ENCODE assay signal across 8 cellular contexts in the genomic region with DNA sequence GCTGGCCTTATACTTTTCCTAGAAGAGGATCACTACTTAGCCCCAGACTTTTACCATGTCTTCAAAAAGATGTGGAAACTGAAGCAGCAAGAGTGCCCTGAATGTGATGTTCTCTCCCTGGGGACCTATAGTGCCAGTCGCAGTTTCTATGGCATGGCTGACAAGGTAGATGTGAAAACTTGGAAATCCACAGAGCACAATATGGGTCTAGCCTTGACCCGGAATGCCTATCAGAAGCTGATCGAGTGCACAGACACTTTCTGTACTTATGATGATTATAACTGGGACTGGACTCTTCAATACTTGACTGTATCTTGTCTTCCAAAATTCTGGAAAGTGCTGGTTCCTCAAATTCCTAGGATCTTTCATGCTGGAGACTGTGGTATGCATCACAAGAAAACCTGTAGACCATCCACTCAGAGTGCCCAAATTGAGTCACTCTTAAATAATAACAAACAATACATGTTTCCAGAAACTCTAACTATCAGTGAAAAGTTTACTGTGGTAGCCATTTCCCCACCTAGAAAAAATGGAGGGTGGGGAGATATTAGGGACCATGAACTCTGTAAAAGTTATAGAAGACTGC. TPM values are rescaled to one million over a fixed set of nuclear protein-coding genes. Genes with fewer than 3 reads are reported as not detected.
A peak's percentile ranks its signal among the peaks of the same experiment; 100 is the strongest.
DNase-seq lines count a peak whose midpoint lies in the region; ATAC-seq and TF ChIP-seq lines count a peak whose summit lies in the region.

No MANE protein-coding gene starts in this region.

- no peaks in the 10 kb centered on the region for H3K27me3 Mint-ChIP-seq in activated CD8-positive, alpha-beta T cell treated with anti-CD3 and anti-CD28 coated beads for 36 hours

- no peak for TF ChIP-seq CTCF in SK-N-SH (IDR thresholded peaks at IDR 0.05)
- TF ChIP-seq CTCF in activated CD8-positive, alpha-beta T cell treated with anti-CD3 and anti-CD28 coated beads for 36 hours (IDR thresholded peaks at IDR 0.05): no peak

- no peaks in the 10 kb centered on the region for H3K27me3 ChIP-seq in SK-N-SH (ENCODE audit: insufficient read depth)
- H3K27me3 ChIP-seq in iPS-18a (ENCODE audit: control insufficient read depth, insufficient read depth, low read length): no peaks in the 10 kb centered on the region
- no peaks in the 10 kb centered on the region for H3K27me3 ChIP-seq in stomach smooth muscle (ENCODE audit: control insufficient read depth in 1 of 2, insufficient read depth in 2 of 2, low read length in 2 of 2)

- POLR2A ChIA-PET in SK-N-SH (lab: Yijun Ruan, JAX): interaction anchor here (1.0 to 2.8 kb wide), 4 partner anchors 9 to 36 kb away, joined by 3 to 13 read pairs (median 8); a partner anchor contains a TSS
- POLR2A ChIA-PET in activated CD8-positive, alpha-beta T cell treated with anti-CD3 and anti-CD28 coated beads for 36 hours (lab: Charles Lee): interaction anchor here (1.9 to 5.7 kb wide), 8 partner anchors 8 to 36 kb away, joined by 4 to 60 read pairs (median 24); a partner anchor contains a TSS

- CTCF ChIA-PET in SK-N-SH (lab: Yijun Ruan, JAX): interaction anchor here (0.8 to 6.1 kb wide), 7 partner anchors 10 to 482 kb away, joined by 3 to 39 read pairs (median 4); a partner anchor contains a TSS
- CTCF ChIA-PET in activated CD8-positive, alpha-beta T cell treated with anti-CD3 and anti-CD28 coated beads for 36 hours (lab: Charles Lee): interaction anchor here (1.3 to 3.9 kb wide), 5 partner anchors 11 to 240 kb away, joined by 3 to 30 read pairs (median 15); a partner anchor contains a TSS

- DNase-seq in SK-N-SH: no peak
- no peak for DNase-seq in activated CD8-positive, alpha-beta T cell treated with anti-CD3 and anti-CD28 coated beads for 36 hours
- no peak for DNase-seq in occipital lobe (lab: John Stamatoyannopoulos, UW)

- H3K9me2 ChIP-seq in SK-N-SH: no peaks in the 10 kb centered on the region

- H3K4me1 ChIP-seq in SK-N-SH (ENCODE audit: control insufficient read depth in 1 of 2, insufficient read depth in 2 of 2, low read depth in 1 of 2, low read length in 1 of 2) (peaks cover 22 to 29% of the 10 kb centered on the region in 2 experiments), iPS-18a (ENCODE audit: control insufficient read depth, low read depth, low read length) (peaks cover 11% of the 10 kb centered on the region), stomach smooth muscle (ENCODE audit: control insufficient read depth, insufficient read depth, low read length) (peaks cover 24% of the 10 kb centered on the region)

- peaks cover 39% of the 10 kb centered on the region for H4K20me1 ChIP-seq in SK-N-SH (ENCODE audit: insufficient read depth)

- peaks cover 26% of the 10 kb centered on the region for H3F3A ChIP-seq in SK-N-SH (replicated peaks; ENCODE audit: insufficient read depth)

- H3K4me1 Mint-ChIP-seq in activated CD8-positive, alpha-beta T cell treated with anti-CD3 and anti-CD28 coated beads for 36 hours (ENCODE audit: low read depth): peaks cover 50% of the 10 kb centered on the region

- H3K9ac ChIP-seq in SK-N-SH (peak overlapping the region; percentile 95; the same call in 1 of the 2 replicates), iPS-18a (ENCODE audit: low read length) (no peak overlapping the region), stomach smooth muscle (ENCODE audit: low read length in 2 of 2) (peak overlapping the region in 1 of 2 donors; percentile 89)

- H3K4me3 Mint-ChIP-seq in activated CD8-positive, alpha-beta T cell treated with anti-CD3 and anti-CD28 coated beads for 36 hours: peak overlapping the region; percentile 90

- H3K79me2 ChIP-seq in SK-N-SH (ENCODE audit: insufficient read depth): peaks cover 86% of the 10 kb centered on the region

- no peak overlapping the region for H2AFZ ChIP-seq in SK-N-SH (ENCODE audit: low read depth)

- H3K4me3 ChIP-seq in SK-N-SH (ENCODE audit: low read depth in 2 of 2, low read length in 1 of 2) (peak overlapping the region; percentile 92 to 96), iPS-18a (ENCODE audit: low read length) (peak overlapping the region; percentile 91), stomach smooth muscle (ENCODE audit: low read length in 2 of 2) (peak overlapping the region; percentile 88 to 94)

- peak overlapping the region; percentile 98 for H3K27ac Mint-ChIP-seq in activated CD8-positive, alpha-beta T cell treated with anti-CD3 and anti-CD28 coated beads for 36 hours

- ATAC-seq in SK-N-SH treated with all-trans-retinoic acid at 6 μM for 48 hours (no peak), GM21528 (IDR thresholded peaks at IDR 0.05; ENCODE audit: low FRiP score, unreplicated experiment) (no peak), HG02840 (IDR thresholded peaks at IDR 0.05; ENCODE audit: low FRiP score, unreplicated experiment) (no peak)
- ATAC-seq in activated CD8-positive, alpha-beta T cell treated with anti-CD3 and anti-CD28 coated beads for 36 hours: no peak

- H3K27ac ChIP-seq in SK-N-SH (ENCODE audit: low read depth in 2 of 2, low read length in 1 of 2) (peak overlapping the region; percentile 18 to 28; a peak in 3 of 4 replicates), iPS-18a (ENCODE audit: low read length) (no peak overlapping the region), stomach smooth muscle (ENCODE audit: low read length) (no peak overlapping the region)

- no peak for TF ChIP-seq EP300 in SK-N-SH (IDR thresholded peaks at IDR 0.05; ENCODE audit: borderline replicate concordance in 1 of 2, low read depth in 1 of 2, low read length in 1 of 2)

- intact Hi-C loops in activated CD8-positive, alpha-beta T cell treated with anti-CD3 and anti-CD28 coated beads for 36 hours (cut with micrococcal nuclease): loop anchor here (10.0 kb wide), 1 partner anchor 493 kb away; a partner anchor contains a TSS

- 13% methylated on average over 3 of the region's 3 CpGs for WGBS in SK-N-SH (ENCODE audit: low lambda C conversion rate)

- no peak for TF ChIP-seq RAD21 in SK-N-SH (IDR thresholded peaks at IDR 0.05; ENCODE audit: low read length)

- no peaks in the 10 kb centered on the region for H3K9me3 Mint-ChIP-seq in activated CD8-positive, alpha-beta T cell treated with anti-CD3 and anti-CD28 coated beads for 36 hours

- H3K9me3 ChIP-seq in SK-N-SH: no peaks in the 10 kb centered on the region
- no peaks in the 10 kb centered on the region for H3K9me3 ChIP-seq in iPS-18a (ENCODE audit: control insufficient read depth, low read depth, low read length)
- H3K9me3 ChIP-seq in stomach smooth muscle (ENCODE audit: control insufficient read depth in 2 of 2, low read length in 2 of 2): no peaks in the 10 kb centered on the region

- peak overlapping the region; percentile 87 for H3K4me2 ChIP-seq in SK-N-SH

- H3K36me3 ChIP-seq in SK-N-SH (replicated peaks in 1 of 2; ENCODE audit: control insufficient read depth in 1 of 2, insufficient read depth in 2 of 2, low read length in 1 of 2) (peaks cover 36 to 41% of the 10 kb centered on the region in 2 experiments), iPS-18a (ENCODE audit: control insufficient read depth, low read depth, low read length) (peaks cover 30% of the 10 kb centered on the region), stomach smooth muscle (ENCODE audit: control insufficient read depth in 2 of 2, insufficient read depth in 2 of 2, low read length in 2 of 2) (peaks cover 8 to 9% of the 10 kb centered on the region in 2 donors)

- H3K36me3 Mint-ChIP-seq in activated CD8-positive, alpha-beta T cell treated with anti-CD3 and anti-CD28 coated beads for 36 hours (ENCODE audit: low read depth): peaks cover 70% of the 10 kb centered on the region

TF ChIP-seq in SK-N-SH, 30 proteins besides CTCF, POLR2A, EP300 and RAD21 (continues in another document):
- TF ChIP-seq SIN3A (IDR thresholded peaks at IDR 0.05; ENCODE audit: borderline replicate concordance, low read depth, low read length): no peak
- no peak for TF ChIP-seq FOXJ3 (CRISPR knock-in tag; IDR thresholded peaks at IDR 0.05)
- no peak for TF ChIP-seq MEF2A (IDR thresholded peaks at IDR 0.05; ENCODE audit: borderline replicate concordance, low read depth)
- no peak for TF ChIP-seq RXRA (IDR thresholded peaks at IDR 0.05; ENCODE audit: borderline replicate concordance, low read depth)

TF ChIP-seq in SK-N-SH treated with all-trans-retinoic acid at 6 μM for 48 hours, 23 proteins besides CTCF, POLR2A, EP300 and RAD21 (continues in another document):
- no peak for TF ChIP-seq ZC3H10 (CRISPR knock-in tag; IDR thresholded peaks at IDR 0.05)
- no peak for TF ChIP-seq ZNF8 (CRISPR knock-in tag; IDR thresholded peaks at IDR 0.05)
- TF ChIP-seq PPARA (CRISPR knock-in tag; IDR thresholded peaks at IDR 0.05; ENCODE audit: borderline replicate concordance): no peak

RNA-seq across cellular contexts. Expression of a gene that starts 1.5 kb away (rescaled TPM):
- 20.6 and 22.0 TPM in 2 replicates for polyA plus RNA-seq in SK-N-SH (2012; rRNA removed)
- polyA plus RNA-seq in SK-N-SH (2012; cell fraction: cytosol; rRNA removed): 24.4 and 24.8 TPM in 2 replicates
- polyA plus RNA-seq in SK-N-SH (2012; cell fraction: nucleus; rRNA removed): 9.3 and 9.7 TPM in 2 replicates
- total RNA-seq in activated CD8-positive, alpha-beta T cell treated with anti-CD3 and anti-CD28 coated beads for 36 hours: 10 to 100 TPM; 30.2 to 32.7 TPM
- 47.3 TPM for total RNA-seq in occipital lobe

RNA-seq across cellular contexts. Expression of a gene that starts 1.7 kb away (rescaled TPM):
- polyA plus RNA-seq in SK-N-SH (2012; rRNA removed): 260 and 337 TPM in 2 replicates
- 446 and 755 TPM in 2 replicates for polyA plus RNA-seq in SK-N-SH (2012; cell fraction: cytosol; rRNA removed)
- 59.1 and 73.7 TPM in 2 replicates for polyA plus RNA-seq in SK-N-SH (2012; cell fraction: nucleus; rRNA removed)
- total RNA-seq in activated CD8-positive, alpha-beta T cell treated with anti-CD3 and anti-CD28 coated beads for 36 hours: 100 to 1,000 TPM; 214 to 231 TPM
- total RNA-seq in occipital lobe: 63.3 TPM

RNA-seq across cellular contexts. Expression of a gene that starts 12.9 kb away (rescaled TPM):
- polyA plus RNA-seq in SK-N-SH (2012; rRNA removed): 8.9 and 9.9 TPM in 2 replicates
- polyA plus RNA-seq in SK-N-SH (2012; cell fraction: cytosol; rRNA removed): 10.8 and 11.4 TPM in 2 replicates
- 5.8 and 9.6 TPM in 2 replicates for polyA plus RNA-seq in SK-N-SH (2012; cell fraction: nucleus; rRNA removed)
- 10 to 100 TPM; 10.4 to 11.0 TPM for total RNA-seq in activated CD8-positive, alpha-beta T cell treated with anti-CD3 and anti-CD28 coated beads for 36 hours
- total RNA-seq in occipital lobe: 17.2 TPM

RNA-seq across cellular contexts. Expression of a gene that starts 23.4 kb away (rescaled TPM):
- polyA plus RNA-seq in SK-N-SH (2012; rRNA removed): 9.3 and 9.5 TPM in 2 replicates
- 11.5 and 17.6 TPM in 2 replicates for polyA plus RNA-seq in SK-N-SH (2012; cell fraction: cytosol; rRNA removed)
- 3.7 and 4.5 TPM in 2 replicates for polyA plus RNA-seq in SK-N-SH (2012; cell fraction: nucleus; rRNA removed)
- 10 to 100 TPM; 44.3 to 46.4 TPM for total RNA-seq in activated CD8-positive, alpha-beta T cell treated with anti-CD3 and anti-CD28 coated beads for 36 hours
- 6.2 TPM for total RNA-seq in occipital lobe

RNA-seq across cellular contexts. Expression of a gene that starts 35.9 kb away (rescaled TPM):
- polyA plus RNA-seq in SK-N-SH (2012; rRNA removed): 11,220 and 15,074 TPM in 2 replicates
- polyA plus RNA-seq in SK-N-SH (2012; cell fraction: cytosol; rRNA removed): 14,126 and 18,473 TPM in 2 replicates
- polyA plus RNA-seq in SK-N-SH (2012; cell fraction: nucleus; rRNA removed): 2,005 and 4,034 TPM in 2 replicates
- 1,000 to 10,000 TPM; 2,041 to 2,284 TPM for total RNA-seq in activated CD8-positive, alpha-beta T cell treated with anti-CD3 and anti-CD28 coated beads for 36 hours
- total RNA-seq in occipital lobe: 2,148 TPM

Comparison
In these comparisons a context has a peak if more than half of its experiments do, and no peak if none do; other contexts are left out.
1. H3K27ac ChIP-seq: peak in SK-N-SH (2 of 2); none in iPS-18a (single experiment) and stomach smooth muscle (single experiment).
2. Peak in every context shown above with its lines, with median percentiles within 50 percentile points of each other: H3K4me3 ChIP-seq.